ENCODE assay signal across 21 cellular contexts in genomic region chr7:158406817-158407216, GRCh38.
DNase-seq lines count a peak whose midpoint lies in the region; ATAC-seq and TF ChIP-seq lines count a peak whose summit lies in the region.
"Had no signal": no experiment of that assay in that cellular context is flagged by ENCODE, and none has a peak within 500 bp of the region (broad histone marks: within the 10 kb centered on the region; RNA-seq: fewer than 3 reads in every experiment).

No MANE protein-coding gene starts in this region.

- no peaks in the 10 kb centered on the region for H3K27me3 Mint-ChIP-seq in Caco-2 (ENCODE audit: insufficient read depth, unreplicated experiment)
- peaks cover 6% of the 10 kb centered on the region for H3K27me3 Mint-ChIP-seq in endothelial cell (ENCODE audit: unreplicated experiment)
- no peaks in the 10 kb centered on the region for H3K27me3 Mint-ChIP-seq in activated T-helper 2 cell treated with anti-CD3 and anti-CD28 coated beads, Interferon-gamma antibody, Interleukin-2, Interleukin-4, amounts not matched to agents 10 μg/mL and 5 μg/mL and 100 μg/mL, durations not matched to agents 14 hours and 24 hours and 36 hours (ENCODE audit: low read depth)
- peaks cover 3% of the 10 kb centered on the region for H3K27me3 Mint-ChIP-seq in activated naive CD8-positive, alpha-beta T cell treated with anti-CD3 and anti-CD28 coated beads for 36 hours

- no peak for ATAC-seq in HG02623 (IDR thresholded peaks at IDR 0.05; ENCODE audit: unreplicated experiment)
- ATAC-seq: GM23338, HepG2 had no signal

- DNase-seq in Caco-2, result peak; percentile 45 to 72
- peak; percentile 9 for DNase-seq in NCI-H69 (lab: John Stamatoyannopoulos, UW)
- no peak for DNase-seq in endothelial cell (ENCODE audit: low spot score)
- peak; percentile 64 for DNase-seq in posterior vena cava (ENCODE audit: low spot score)
- DNase-seq in activated T-helper 2 cell treated with anti-CD3 and anti-CD28 coated beads, Interferon-gamma antibody, Interleukin-2, Interleukin-4, amounts not matched to agents 10 μg/mL and 5 μg/mL and 100 μg/mL, durations not matched to agents 14 hours and 24 hours and 36 hours (ENCODE audit: low spot score), result no peak
- DNase-seq in activated naive CD8-positive, alpha-beta T cell treated with anti-CD3 and anti-CD28 coated beads for 36 hours, result no peak
- no peak for DNase-seq in iPS-NIHi11 (ENCODE audit: low spot score)
- DNase-seq: Calu3; CD4-positive, alpha-beta memory T cell; EL; KBM-7; NCI-H1105; NCI-H2107; NCI-H510A treated with DMSO at 0.1 percent for 48 hours; NCI-H82; OCI-M1; RPMI8226 had no signal

- BruUV-seq in Caco-2 (replicated peaks; lab: Mats Ljungman, UMichigan), result no TSS peak

- peak overlapping the region; percentile 68 for H3K27ac Mint-ChIP-seq in Caco-2 (ENCODE audit: unreplicated experiment)
- peak overlapping the region; percentile 57 for H3K27ac Mint-ChIP-seq in endothelial cell (ENCODE audit: unreplicated experiment)
- no peak overlapping the region for H3K27ac Mint-ChIP-seq in activated T-helper 2 cell treated with anti-CD3 and anti-CD28 coated beads, Interferon-gamma antibody, Interleukin-2, Interleukin-4, amounts not matched to agents 10 μg/mL and 5 μg/mL and 100 μg/mL, durations not matched to agents 14 hours and 24 hours and 36 hours
- H3K27ac Mint-ChIP-seq in activated naive CD8-positive, alpha-beta T cell treated with anti-CD3 and anti-CD28 coated beads for 36 hours, result no peak overlapping the region
- H3K27ac Mint-ChIP-seq: CD4-positive, alpha-beta memory T cell; GM23338 had no signal

- no peaks in the 10 kb centered on the region for H3K36me3 ChIP-seq in Caco-2 (ENCODE audit: control insufficient read depth, insufficient read depth, low read length)
- H3K36me3 ChIP-seq: BLaER1 had no signal

- H3K9me3 ChIP-seq in Caco-2, result no peaks in the 10 kb centered on the region
- H3K9me3 ChIP-seq: BLaER1 had no signal

- intact Hi-C loops in Caco-2 (cut with micrococcal nuclease; ENCODE audit: unreplicated experiment) (no loop called here), posterior vena cava (cut with DNase I) (no loop called here)
- intact Hi-C loops in activated T-helper 2 cell treated with anti-CD3 and anti-CD28 coated beads, Interferon-gamma antibody, Interleukin-2, Interleukin-4, amounts not matched to agents 10 μg/mL and 5 μg/mL and 100 μg/mL, durations not matched to agents 14 hours and 24 hours and 36 hours (cut with micrococcal nuclease), result no loop called here

- H3K27me3 ChIP-seq in Caco-2 (replicated peaks; ENCODE audit: control insufficient read depth, insufficient read depth, low read length), result no peaks in the 10 kb centered on the region
- H3K27me3 ChIP-seq: BLaER1 had no signal

- H3K36me3 Mint-ChIP-seq in Caco-2 (ENCODE audit: insufficient read depth, unreplicated experiment), result no peaks in the 10 kb centered on the region
- H3K36me3 Mint-ChIP-seq in endothelial cell (ENCODE audit: low read depth, unreplicated experiment), result peaks cover 6% of the 10 kb centered on the region
- H3K36me3 Mint-ChIP-seq in activated T-helper 2 cell treated with anti-CD3 and anti-CD28 coated beads, Interferon-gamma antibody, Interleukin-2, Interleukin-4, amounts not matched to agents 10 μg/mL and 5 μg/mL and 100 μg/mL, durations not matched to agents 14 hours and 24 hours and 36 hours (ENCODE audit: low read depth), result no peaks in the 10 kb centered on the region
- H3K36me3 Mint-ChIP-seq in activated naive CD8-positive, alpha-beta T cell treated with anti-CD3 and anti-CD28 coated beads for 36 hours, result no peaks in the 10 kb centered on the region
- H3K36me3 Mint-ChIP-seq: CD4-positive, alpha-beta memory T cell had no signal

- POLR2A ChIA-PET in Caco-2 (lab: Charles Lee), result no interaction called here

- H3K9me3 Mint-ChIP-seq in Caco-2 (ENCODE audit: unreplicated experiment), result no peaks in the 10 kb centered on the region
- H3K9me3 Mint-ChIP-seq in endothelial cell (ENCODE audit: unreplicated experiment), result peaks cover 41% of the 10 kb centered on the region
- H3K9me3 Mint-ChIP-seq in activated T-helper 2 cell treated with anti-CD3 and anti-CD28 coated beads, Interferon-gamma antibody, Interleukin-2, Interleukin-4, amounts not matched to agents 10 μg/mL and 5 μg/mL and 100 μg/mL, durations not matched to agents 14 hours and 24 hours and 36 hours, result no peaks in the 10 kb centered on the region
- no peaks in the 10 kb centered on the region for H3K9me3 Mint-ChIP-seq in activated naive CD8-positive, alpha-beta T cell treated with anti-CD3 and anti-CD28 coated beads for 36 hours

- no peaks in the 10 kb centered on the region for H3K4me1 ChIP-seq in Caco-2

- TF ChIP-seq CTCF in Caco-2 (IDR thresholded peaks at IDR 0.05; ENCODE audit: insufficient read depth in 1 of 2, low read depth in 1 of 2, low read length in 1 of 2, severe bottlenecking in 1 of 2, unreplicated experiment in 1 of 2) (no peak), endothelial cell (IDR thresholded peaks at IDR 0.05; ENCODE audit: unreplicated experiment) (no peak)

- CTCF ChIA-PET in Caco-2 (lab: Charles Lee), result no interaction called here

- H3K4me3 ChIP-seq in Caco-2 (ENCODE audit: low read depth, low read length), result no peak overlapping the region
- H3K4me3 ChIP-seq: BLaER1, GM23338 had no signal

- H3K4me3 Mint-ChIP-seq in Caco-2 (ENCODE audit: unreplicated experiment) (peak overlapping the region; percentile 5), endothelial cell (ENCODE audit: unreplicated experiment) (no peak overlapping the region)
- H3K4me3 Mint-ChIP-seq in activated T-helper 2 cell treated with anti-CD3 and anti-CD28 coated beads, Interferon-gamma antibody, Interleukin-2, Interleukin-4, amounts not matched to agents 10 μg/mL and 5 μg/mL and 100 μg/mL, durations not matched to agents 14 hours and 24 hours and 36 hours (ENCODE audit: low read depth), result no peak overlapping the region
- H3K4me3 Mint-ChIP-seq in activated naive CD8-positive, alpha-beta T cell treated with anti-CD3 and anti-CD28 coated beads for 36 hours, result no peak overlapping the region
- H3K4me3 Mint-ChIP-seq: CD4-positive, alpha-beta memory T cell; GM23338 had no signal

- peaks cover 12% of the 10 kb centered on the region for H3K4me1 Mint-ChIP-seq in Caco-2 (ENCODE audit: low read depth, unreplicated experiment)
- no peaks in the 10 kb centered on the region for H3K4me1 Mint-ChIP-seq in endothelial cell (ENCODE audit: unreplicated experiment)
- no peaks in the 10 kb centered on the region for H3K4me1 Mint-ChIP-seq in activated T-helper 2 cell treated with anti-CD3 and anti-CD28 coated beads, Interferon-gamma antibody, Interleukin-2, Interleukin-4, amounts not matched to agents 10 μg/mL and 5 μg/mL and 100 μg/mL, durations not matched to agents 14 hours and 24 hours and 36 hours (ENCODE audit: low read depth)
- no peaks in the 10 kb centered on the region for H3K4me1 Mint-ChIP-seq in activated naive CD8-positive, alpha-beta T cell treated with anti-CD3 and anti-CD28 coated beads for 36 hours
- H3K4me1 Mint-ChIP-seq: CD4-positive, alpha-beta memory T cell; GM23338 had no signal

Comparison
In these comparisons a context has a peak if more than half of its experiments do, and no peak if none do; other contexts are left out.
1. DNase-seq: peak in Caco-2 (2 of 2), NCI-H69 (single experiment) and posterior vena cava (single experiment); none in endothelial cell (single experiment), activated T-helper 2 cell treated with anti-CD3 and anti-CD28 coated beads, Interferon-gamma antibody, Interleukin-2, Interleukin-4, amounts not matched to agents 10 μg/mL and 5 μg/mL and 100 μg/mL, durations not matched to agents 14 hours and 24 hours and 36 hours (single experiment), activated naive CD8-positive, alpha-beta T cell treated with anti-CD3 and anti-CD28 coated beads for 36 hours (single experiment) and iPS-NIHi11 (single experiment).
2. H3K27ac Mint-ChIP-seq: peak in Caco-2 (single experiment) and endothelial cell (single experiment); none in activated T-helper 2 cell treated with anti-CD3 and anti-CD28 coated beads, Interferon-gamma antibody, Interleukin-2, Interleukin-4, amounts not matched to agents 10 μg/mL and 5 μg/mL and 100 μg/mL, durations not matched to agents 14 hours and 24 hours and 36 hours (single experiment) and activated naive CD8-positive, alpha-beta T cell treated with anti-CD3 and anti-CD28 coated beads for 36 hours (single experiment).